ENCODE assay signal across 22 cellular contexts in the genomic region with DNA sequence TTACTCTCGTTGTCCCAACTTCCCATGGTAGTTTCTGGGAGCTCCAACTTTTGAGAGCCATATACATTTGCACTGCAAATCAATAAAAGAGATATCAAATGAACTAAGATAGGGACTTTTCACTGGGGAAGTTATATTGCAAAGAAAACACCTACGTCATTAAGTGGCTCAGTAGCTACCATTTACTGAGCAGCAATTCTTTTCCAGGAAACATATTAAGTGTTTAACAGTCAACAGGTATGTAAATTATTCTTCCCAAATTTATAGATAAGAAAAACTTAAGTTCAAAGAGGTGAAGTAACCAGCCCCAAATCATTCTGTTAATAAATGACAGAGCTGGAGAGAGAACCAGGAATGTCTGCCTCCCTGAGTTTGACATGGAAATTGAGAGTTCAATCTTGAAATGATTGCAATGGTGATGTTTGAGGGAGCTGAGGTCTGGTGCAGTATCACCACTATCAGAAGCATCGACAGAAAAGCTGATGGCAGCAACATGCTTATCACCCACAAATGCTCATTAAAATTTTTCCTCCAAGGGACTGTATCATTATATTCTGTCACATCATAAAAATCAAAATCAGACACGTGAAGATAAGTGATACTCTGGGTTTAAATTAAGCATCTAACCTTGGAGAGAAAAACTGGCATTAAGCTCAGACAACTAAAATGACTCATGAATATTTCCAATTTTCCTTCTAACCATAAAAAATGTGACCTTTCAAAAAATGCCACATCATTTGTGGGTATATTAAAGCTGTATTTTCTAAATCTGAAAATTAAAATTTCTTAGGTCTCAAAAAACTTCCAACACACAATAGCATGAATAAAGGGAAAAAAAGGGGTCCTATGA. TPM values are rescaled to one million over a fixed set of nuclear protein-coding genes. Genes with fewer than 3 reads are reported as not detected.
DNase-seq lines count a peak whose midpoint lies in the region; ATAC-seq and TF ChIP-seq lines count a peak whose summit lies in the region.
"Had no signal": no experiment of that assay in that cellular context is flagged by ENCODE, and none has a peak within 500 bp of the region (broad histone marks: within the 10 kb centered on the region; RNA-seq: fewer than 3 reads in every experiment).

No MANE protein-coding gene starts in this region.

- H3K27me3 Mint-ChIP-seq in mesothelial cell of epicardium (ENCODE audit: low read depth) = no peaks in the 10 kb centered on the region
- peaks cover 38% of the 10 kb centered on the region for H3K27me3 Mint-ChIP-seq in CD4-positive, alpha-beta T cell

- H3K27me3 ChIP-seq in liver (ENCODE audit: control insufficient read depth in 4 of 4, insufficient read depth in 4 of 4, low read length in 3 of 4) (no peaks in the 10 kb centered on the region), sigmoid colon (no peaks in the 10 kb centered on the region), BE2C (no peaks in the 10 kb centered on the region)
- H3K27me3 ChIP-seq in CD4-positive, alpha-beta T cell (ENCODE audit: control insufficient read depth, insufficient read depth, low read length) = no peaks in the 10 kb centered on the region
- H3K27me3 ChIP-seq: BLaER1, hepatocyte, transverse colon had no signal

- no peak overlapping the region for H3K27ac Mint-ChIP-seq in mesothelial cell of epicardium
- H3K27ac Mint-ChIP-seq in CD4-positive, alpha-beta T cell = no peak overlapping the region
- H3K27ac Mint-ChIP-seq: HFFc6; nephron; stimulated activated naive CD8-positive, alpha-beta T cell treated with anti-CD3 and anti-CD28 coated beads, Interleukin-15, Interleukin-2, amounts not matched to agents 100 ng/mL and 50 ng/mL, for 24 hours had no signal

- no peak overlapping the region for H3K9ac ChIP-seq in liver (ENCODE audit: low read depth in 1 of 2, low read length in 2 of 2)
- H3K9ac ChIP-seq: BLaER1 had no signal

- TF ChIP-seq POLR2A in sigmoid colon (IDR thresholded peaks at IDR 0.05) = no peak

- H3K4me1 Mint-ChIP-seq in mesothelial cell of epicardium = peaks cover 3% of the 10 kb centered on the region
- no peaks in the 10 kb centered on the region for H3K4me1 Mint-ChIP-seq in CD4-positive, alpha-beta T cell (ENCODE audit: low read depth)

- WGBS in liver = 58% methylated on average over 4 of the region's 4 CpGs
- 75 to 83% methylated on average over 4 of the region's 4 CpGs for WGBS in sigmoid colon, 2 donors

- peaks cover 8% of the 10 kb centered on the region for H3K36me3 Mint-ChIP-seq in mesothelial cell of epicardium
- H3K36me3 Mint-ChIP-seq in CD4-positive, alpha-beta T cell (ENCODE audit: low read depth) = no peaks in the 10 kb centered on the region

- intact Hi-C loops in sigmoid colon (cut with DNase I) = no loop called here
- intact Hi-C loops in CD4-positive, alpha-beta T cell (cut with DNase I, micrococcal nuclease) = no loop called here

- H3K27ac ChIP-seq in liver (ENCODE audit: low read depth in 1 of 2, low read length in 2 of 2) (no peak overlapping the region), sigmoid colon (no peak overlapping the region)
- H3K27ac ChIP-seq in CD4-positive, alpha-beta T cell (ENCODE audit: low read depth, low read length) = no peak overlapping the region
- H3K27ac ChIP-seq: BLaER1, coronary artery, hepatocyte, HL-60, prostate gland, transverse colon had no signal

- H3K4me1 ChIP-seq in liver (ENCODE audit: control insufficient read depth in 4 of 4, insufficient read depth in 4 of 4, low read length in 3 of 4) (peaks cover 0 to 11% (median 4%) of the 10 kb centered on the region in 4 donors), sigmoid colon (peaks cover 0 to 42% (median 26%) of the 10 kb centered on the region in 4 donors), BE2C (no peaks in the 10 kb centered on the region)
- H3K4me1 ChIP-seq: BLaER1, prostate gland had no signal

- no peak overlapping the region for H3K4me3 Mint-ChIP-seq in mesothelial cell of epicardium
- no peak overlapping the region for H3K4me3 Mint-ChIP-seq in CD4-positive, alpha-beta T cell
- H3K4me3 Mint-ChIP-seq: HFFc6; nephron; stimulated activated naive CD8-positive, alpha-beta T cell treated with anti-CD3 and anti-CD28 coated beads, Interleukin-15, Interleukin-2, amounts not matched to agents 100 ng/mL and 50 ng/mL, for 24 hours had no signal

- H3K4me3 ChIP-seq in choroid plexus epithelial cell (ENCODE audit: low read depth, low read length) (no peak overlapping the region), liver (ENCODE audit: low read depth in 1 of 3, low read length in 3 of 3) (no peak overlapping the region), sigmoid colon (no peak overlapping the region), BE2C (ENCODE audit: low read depth, low read length) (no peak overlapping the region)
- H3K4me3 ChIP-seq: BLaER1, coronary artery, hepatocyte, prostate gland, transverse colon had no signal

- peaks cover 0 to 4% (median 0%) of the 10 kb centered on the region in 4 donors for H3K9me3 ChIP-seq in liver (ENCODE audit: control insufficient read depth in 4 of 4, low read length in 3 of 4)
- no peaks in the 10 kb centered on the region for H3K9me3 ChIP-seq in sigmoid colon
- no peaks in the 10 kb centered on the region for H3K9me3 ChIP-seq in BE2C
- H3K9me3 ChIP-seq in CD4-positive, alpha-beta T cell (ENCODE audit: control insufficient read depth, low read length) = peaks cover 9% of the 10 kb centered on the region
- H3K9me3 ChIP-seq: prostate gland had no signal

- H3K36me3 ChIP-seq in liver (ENCODE audit: control insufficient read depth in 4 of 4, insufficient read depth in 3 of 4, low read depth in 1 of 4, low read length in 3 of 4) = no peaks in the 10 kb centered on the region
- no peaks in the 10 kb centered on the region for H3K36me3 ChIP-seq in sigmoid colon
- no peaks in the 10 kb centered on the region for H3K36me3 ChIP-seq in BE2C
- H3K36me3 ChIP-seq: BLaER1, prostate gland, transverse colon had no signal

- no peak for ATAC-seq in CD4-positive, alpha-beta T cell (ENCODE audit: poor library complexity)
- ATAC-seq: Right ventricle myocardium inferior had no signal

- POLR2A ChIA-PET in CD4-positive, alpha-beta T cell (lab: Charles Lee) = no interaction called here

- TF ChIP-seq RAD21 in liver (IDR thresholded peaks at IDR 0.05) = peak; percentile 8 to 52

- TF ChIP-seq CTCF in choroid plexus epithelial cell (conservative IDR thresholded peaks at IDR 0.05; ENCODE audit: low read depth, low read length) (no peak), liver (IDR thresholded peaks at IDR 0.05; ENCODE audit: low read depth, low read length, missing input control) (no peak), sigmoid colon (IDR thresholded peaks at IDR 0.05) (no peak), mesothelial cell of epicardium (IDR thresholded peaks at IDR 0.05; ENCODE audit: unreplicated experiment) (no peak), BE2C (IDR thresholded peaks at IDR 0.05; ENCODE audit: low read depth, low read length) (no peak)
- TF ChIP-seq CTCF in CD4-positive, alpha-beta T cell (IDR thresholded peaks at IDR 0.05) = no peak

- peaks cover 20% of the 10 kb centered on the region for H3K9me3 Mint-ChIP-seq in mesothelial cell of epicardium
- peaks cover 9% of the 10 kb centered on the region for H3K9me3 Mint-ChIP-seq in CD4-positive, alpha-beta T cell

- CTCF ChIA-PET in CD4-positive, alpha-beta T cell (lab: Charles Lee) = no interaction called here

- no peak for TF ChIP-seq EP300 in sigmoid colon (IDR thresholded peaks at IDR 0.05)

- DNase-seq in HS-27A (ENCODE audit: low read depth) = peak; percentile 2
- peak; percentile 53 for DNase-seq in choroid plexus epithelial cell (ENCODE audit: low read depth)
- no peak for DNase-seq in sigmoid colon
- DNase-seq in mesothelial cell of epicardium (ENCODE audit: low spot score in 2 of 2, unreplicated experiment in 2 of 2) = no peak
- DNase-seq in BE2C = no peak
- DNase-seq in CD4-positive, alpha-beta T cell = no peak
- DNase-seq: activated naive CD4-positive, alpha-beta T cell treated with anti-CD3 and anti-CD28 coated beads, Interleukin-2, amount 50 U/mL, for 16 hours; HFFc6; NCI-H2171 treated with DMSO at 0.1 percent for 48 hours; NCI-H526 treated with DMSO at 0.1 percent for 48 hours; stimulated activated CD4-positive, alpha-beta T cell treated with anti-CD3 and anti-CD28 coated beads, Interleukin-4, amount 100 ng/mL, for 1 hour; transverse colon had no signal

TF ChIP-seq in liver, 16 proteins besides CTCF, POLR2A, EP300 and RAD21:
- peak; percentile 34 for TF ChIP-seq SP1 (IDR thresholded peaks at IDR 0.05)
- peak in 1 of 2 donors; percentile 57 for TF ChIP-seq RXRA (IDR thresholded peaks at IDR 0.05)
- TF ChIP-seq, protein P1, sequence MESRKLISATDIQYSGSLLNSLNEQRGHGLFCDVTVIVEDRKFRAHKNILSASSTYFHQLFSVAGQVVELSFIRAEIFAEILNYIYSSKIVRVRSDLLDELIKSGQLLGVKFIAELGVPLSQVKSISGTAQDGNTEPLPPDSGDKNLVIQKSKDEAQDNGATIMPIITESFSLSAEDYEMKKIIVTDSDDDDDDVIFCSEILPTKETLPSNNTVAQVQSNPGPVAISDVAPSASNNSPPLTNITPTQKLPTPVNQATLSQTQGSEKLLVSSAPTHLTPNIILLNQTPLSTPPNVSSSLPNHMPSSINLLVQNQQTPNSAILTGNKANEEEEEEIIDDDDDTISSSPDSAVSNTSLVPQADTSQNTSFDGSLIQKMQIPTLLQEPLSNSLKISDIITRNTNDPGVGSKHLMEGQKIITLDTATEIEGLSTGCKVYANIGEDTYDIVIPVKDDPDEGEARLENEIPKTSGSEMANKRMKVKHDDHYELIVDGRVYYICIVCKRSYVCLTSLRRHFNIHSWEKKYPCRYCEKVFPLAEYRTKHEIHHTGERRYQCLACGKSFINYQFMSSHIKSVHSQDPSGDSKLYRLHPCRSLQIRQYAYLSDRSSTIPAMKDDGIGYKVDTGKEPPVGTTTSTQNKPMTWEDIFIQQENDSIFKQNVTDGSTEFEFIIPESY (IDR thresholded peaks at IDR 0.05) = no peak
- peak in 1 of 2 donors; percentile 46 for TF ChIP-seq HNF4A (conservative IDR thresholded peaks at IDR 0.05)
- peak; percentile 14 for TF ChIP-seq HNF4G (IDR thresholded peaks at IDR 0.05)
- no peak for TF ChIP-seq TAF1 (conservative IDR thresholded peaks at IDR 0.05)

RNA-seq across cellular contexts. Expression of a gene that starts 43.4 kb away (rescaled TPM):
- total RNA-seq in liver (1 to 10 TPM; 1.7 to 7.5 TPM), sigmoid colon (1 to 10 TPM; 5.3 to 9.7 (median 6.4) TPM), mesothelial cell of epicardium (9.1 to 10.2 TPM (median 9.5 TPM) in 3 replicates)
- polyA plus RNA-seq in liver (1 to 10 TPM; 1.5 to 2.3 TPM), sigmoid colon (10 to 100 TPM in 1 of 3 donors, 1 to 10 TPM in 2; 4.9 to 11.8 (median 6.6) TPM)
- polyA plus RNA-seq in BE2C (2012; ENCODE audit: insufficient read depth, insufficient read length, low read depth) = 0.40 TPM
- total RNA-seq in CD4-positive, alpha-beta T cell = under 1 TPM; 0.14 to 0.34 TPM
- total RNA-seq: G401 had no signal

Comparison
In these comparisons a context has a peak if more than half of its experiments do, and no peak if none do; other contexts are left out.
1. DNase-seq: peak in HS-27A (single experiment) and choroid plexus epithelial cell (single experiment); none in sigmoid colon (single experiment), mesothelial cell of epicardium (0 of 2), BE2C (single experiment) and CD4-positive, alpha-beta T cell (0 of 10).